In the genomic region with DNA sequence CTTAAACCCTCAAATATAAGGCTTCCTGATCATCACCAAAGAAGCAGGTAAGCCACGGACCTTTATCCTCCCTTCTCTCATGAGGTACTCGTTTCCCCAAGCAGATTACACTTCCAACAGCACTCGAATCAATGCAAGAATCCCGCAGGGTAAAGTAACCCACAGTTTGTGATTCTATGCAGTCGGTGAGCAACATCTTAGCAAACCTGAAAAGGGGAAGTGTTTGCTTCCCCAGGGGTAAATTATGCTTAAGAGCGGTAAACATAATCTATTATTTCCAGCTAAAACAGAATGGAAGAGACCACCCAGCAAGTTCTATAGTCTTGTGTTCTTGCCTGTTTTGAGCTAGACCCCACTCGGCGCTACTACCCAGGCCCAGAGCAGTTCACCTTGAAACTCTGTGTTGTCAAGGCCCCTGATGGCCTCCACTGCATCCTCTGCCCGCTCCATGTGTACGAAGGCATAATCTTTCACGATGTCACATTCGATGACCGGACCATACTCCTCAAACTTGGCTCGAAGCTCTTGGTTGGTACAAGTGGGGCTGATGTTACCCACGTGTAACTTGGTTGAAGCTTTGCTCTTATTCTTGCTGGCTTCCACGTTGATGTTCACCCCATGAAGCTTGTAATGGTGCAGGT, we compare ENCODE assay signal across 9 cellular contexts. TPM values are rescaled to one million over a fixed set of nuclear protein-coding genes. Genes with fewer than 3 reads are reported as not detected.
DNase-seq lines count a peak whose midpoint lies in the region; ATAC-seq and TF ChIP-seq lines count a peak whose summit lies in the region.
"Had no signal": no experiment of that assay in that cellular context is flagged by ENCODE, and none has a peak within 500 bp of the region (broad histone marks: within the 10 kb centered on the region; RNA-seq: fewer than 3 reads in every experiment).

No MANE protein-coding gene starts in this region.

- H3K79me2 ChIP-seq in SU-DHL-6 (ENCODE audit: insufficient read depth, low read length), result peaks cover 56% of the 10 kb centered on the region

- no peaks in the 10 kb centered on the region for H4K20me1 ChIP-seq in SU-DHL-6 (ENCODE audit: low read depth, low read length)

- no peaks in the 10 kb centered on the region for H3K9me3 ChIP-seq in SU-DHL-6 (ENCODE audit: insufficient read depth, low read length)
- H3K9me3 ChIP-seq in spleen, result no peaks in the 10 kb centered on the region

- H3K4me1 ChIP-seq in spleen, result peaks cover 35 to 71% (median 48%) of the 10 kb centered on the region in 6 donors

- H3F3A ChIP-seq in SU-DHL-6 (ENCODE audit: insufficient read depth), result peaks cover 33% of the 10 kb centered on the region

- no peak overlapping the region for H2AFZ ChIP-seq in SU-DHL-6 (ENCODE audit: low read depth, low read length, severe bottlenecking)

- peak overlapping the region; percentile 94 for H3K27ac Mint-ChIP-seq in activated CD4-positive, alpha-beta T cell treated with anti-CD3 and anti-CD28 coated beads for 36 hours

- H3K27ac ChIP-seq in SU-DHL-6 (ENCODE audit: low read depth, low read length), result peak overlapping the region; percentile 46
- H3K27ac ChIP-seq in spleen, result peak overlapping the region in 3 of 8 donors; percentile 29 to 97 (median 29)

- no peak for ATAC-seq in activated CD4-positive, alpha-beta T cell treated with anti-CD3 and anti-CD28 coated beads for 36 hours
- ATAC-seq in GM19328 (IDR thresholded peaks at IDR 0.05; ENCODE audit: unreplicated experiment), result no peak
- ATAC-seq in HG03457 (IDR thresholded peaks at IDR 0.05; ENCODE audit: unreplicated experiment), result no peak

- H3K27me3 ChIP-seq in SU-DHL-6 (ENCODE audit: low read length), result no peaks in the 10 kb centered on the region
- H3K27me3 ChIP-seq in spleen (replicated peaks in 1 of 7), result no peaks in the 10 kb centered on the region

- DNase-seq in activated CD4-positive, alpha-beta T cell treated with anti-CD3 and anti-CD28 coated beads for 36 hours, result no peak
- no peak for DNase-seq in activated CD4-positive, alpha-beta T cell treated with anti-CD3 and anti-CD28 coated beads for 48 hours
- no peak for DNase-seq in fibroblast of pulmonary artery (ENCODE audit: low read depth)
- peak; percentile 50 for DNase-seq in spleen
- DNase-seq in HuH-7 (ENCODE audit: low spot score), result no peak
- DNase-seq: RPMI8226 had no signal

- H3K4me3 Mint-ChIP-seq in activated CD4-positive, alpha-beta T cell treated with anti-CD3 and anti-CD28 coated beads for 36 hours, result peak overlapping the region; percentile 85

- TF ChIP-seq POLR2A in spleen (IDR thresholded peaks at IDR 0.05), result no peak

- 58 to 66% (median 61%) methylated on average over 16 of the region's 16 CpGs for WGBS in spleen, 5 donors

- CTCF ChIA-PET in activated CD4-positive, alpha-beta T cell treated with anti-CD3 and anti-CD28 coated beads for 36 hours (lab: Charles Lee), result interaction anchor here (0.6 to 5.4 kb wide), 9 partner anchors 13 to 296 kb away, joined by 3 to 99 read pairs (median 4); partner anchors contain the start of genes BBS1, CCDC87 and CCS

- 0 out of 2 replicates have a peak, but pooled peaks cover 4% of the 10 kb centered on the region for H3K36me3 ChIP-seq in SU-DHL-6 (ENCODE audit: low read length)
- H3K36me3 ChIP-seq in spleen, result peaks cover 0 to 4% (median 0%) of the 10 kb centered on the region in 6 donors

- no peaks in the 10 kb centered on the region for H3K9me2 ChIP-seq in SU-DHL-6 (replicated peaks; ENCODE audit: insufficient read depth, low read length)

- peak overlapping the region; percentile 90 for H3K4me2 ChIP-seq in SU-DHL-6 (ENCODE audit: low read depth, low read length, poor library complexity, severe bottlenecking)

- H3K27me3 Mint-ChIP-seq in activated CD4-positive, alpha-beta T cell treated with anti-CD3 and anti-CD28 coated beads for 36 hours, result no peaks in the 10 kb centered on the region

- H3K9me3 Mint-ChIP-seq in activated CD4-positive, alpha-beta T cell treated with anti-CD3 and anti-CD28 coated beads for 36 hours (ENCODE audit: low read depth), result no peaks in the 10 kb centered on the region

- H3K4me3 ChIP-seq in SU-DHL-6 (ENCODE audit: insufficient read depth, low read length, poor library complexity, severe bottlenecking), result peak overlapping the region; percentile 42
- peak overlapping the region; percentile 81 for H3K4me3 ChIP-seq in fibroblast of pulmonary artery (replicated peaks; ENCODE audit: low read depth, low read length)
- peak overlapping the region in 6 of 8 donors; percentile 58 to 81 (median 71) for H3K4me3 ChIP-seq in spleen

- TF ChIP-seq CTCF in SU-DHL-6 (IDR thresholded peaks at IDR 0.05; ENCODE audit: insufficient read depth, low read length, poor library complexity, severe bottlenecking), result no peak
- TF ChIP-seq CTCF in fibroblast of pulmonary artery (IDR thresholded peaks at IDR 0.05; ENCODE audit: low read length, missing control alignments), result no peak
- no peak for TF ChIP-seq CTCF in spleen (IDR thresholded peaks at IDR 0.05 in 8 of 11, conservative IDR thresholded peaks at IDR 0.05 in 3 of 11)

- POLR2A ChIA-PET in activated CD4-positive, alpha-beta T cell treated with anti-CD3 and anti-CD28 coated beads for 36 hours (lab: Charles Lee), result interaction anchor here (0.6 to 2.5 kb wide), 3 partner anchors 55 to 603 kb away, joined by 3 to 10 read pairs (median 3); partner anchors contain the start of gene RBM14

- peak overlapping the region; percentile 67 for H3K9ac ChIP-seq in SU-DHL-6 (ENCODE audit: low read length)

- intact Hi-C loops in activated CD4-positive, alpha-beta T cell treated with anti-CD3 and anti-CD28 coated beads for 36 hours (cut with DNase I, micrococcal nuclease), result loop anchor here (5.0 to 10.0 kb wide), 2 partner anchors 242 to 329 kb away; partner anchors contain the start of genes B4GAT1 (in 1 of the 2), BRMS1 (in 1 of the 2) and MRPL11 (in 1 of the 2)
- intact Hi-C loops in spleen (cut with DNase I; ENCODE audit: low total_unique reads), result loop anchor here (5.0 kb wide), 1 partner anchor 269 kb away; no protein-coding TSS in a partner anchor

- H3K4me1 Mint-ChIP-seq in activated CD4-positive, alpha-beta T cell treated with anti-CD3 and anti-CD28 coated beads for 36 hours, result peaks cover 30% of the 10 kb centered on the region

- peaks cover 16% of the 10 kb centered on the region for H3K36me3 Mint-ChIP-seq in activated CD4-positive, alpha-beta T cell treated with anti-CD3 and anti-CD28 coated beads for 36 hours (ENCODE audit: low read depth)

RNA-seq across cellular contexts. Expression of gene RBM4B, which starts 1.3 kb away (rescaled TPM):
- total RNA-seq in activated CD4-positive, alpha-beta T cell treated with anti-CD3 and anti-CD28 coated beads for 36 hours, result 10 to 100 TPM; 14.7 to 14.8 TPM
- total RNA-seq in spleen, result 10 to 100 TPM; 16.3 to 23.0 (median 18.8) TPM
- 10 to 100 TPM; 14.8 to 17.7 (median 14.9) TPM for polyA plus RNA-seq in spleen

RNA-seq across cellular contexts. Expression of gene RBM4, which starts 37.9 kb away (rescaled TPM):
- 100 to 1,000 TPM; 104 to 122 TPM for total RNA-seq in activated CD4-positive, alpha-beta T cell treated with anti-CD3 and anti-CD28 coated beads for 36 hours
- total RNA-seq in spleen, result 100 to 1,000 TPM; 106 to 139 (median 127) TPM
- polyA plus RNA-seq in spleen, result 100 to 1,000 TPM in 2 of 3 donors, 10 to 100 TPM in 1; 70.1 to 128 (median 102) TPM

RNA-seq across cellular contexts. Expression of gene SPTBN2, which starts 52.6 kb away (rescaled TPM):
- 1 to 10 TPM; 1.3 to 1.6 TPM for total RNA-seq in activated CD4-positive, alpha-beta T cell treated with anti-CD3 and anti-CD28 coated beads for 36 hours
- 1 to 10 TPM; 3.3 to 5.1 (median 3.7) TPM for total RNA-seq in spleen
- polyA plus RNA-seq in spleen, result 1 to 10 TPM in 1 of 3 donors, under 1 TPM in 2; 0.61 to 1.5 (median 0.80) TPM

RNA-seq across cellular contexts. Expression of gene RBM14, which starts 60.0 kb away (rescaled TPM):
- total RNA-seq in activated CD4-positive, alpha-beta T cell treated with anti-CD3 and anti-CD28 coated beads for 36 hours, result 100 to 1,000 TPM; 122 to 137 TPM
- 10 to 100 TPM; 45.2 to 96.6 (median 88.3) TPM for total RNA-seq in spleen
- polyA plus RNA-seq in spleen, result 10 to 100 TPM; 37.7 to 67.4 (median 42.0) TPM
